15 cellular contexts compared by ENCODE assay signal in the genomic region with DNA sequence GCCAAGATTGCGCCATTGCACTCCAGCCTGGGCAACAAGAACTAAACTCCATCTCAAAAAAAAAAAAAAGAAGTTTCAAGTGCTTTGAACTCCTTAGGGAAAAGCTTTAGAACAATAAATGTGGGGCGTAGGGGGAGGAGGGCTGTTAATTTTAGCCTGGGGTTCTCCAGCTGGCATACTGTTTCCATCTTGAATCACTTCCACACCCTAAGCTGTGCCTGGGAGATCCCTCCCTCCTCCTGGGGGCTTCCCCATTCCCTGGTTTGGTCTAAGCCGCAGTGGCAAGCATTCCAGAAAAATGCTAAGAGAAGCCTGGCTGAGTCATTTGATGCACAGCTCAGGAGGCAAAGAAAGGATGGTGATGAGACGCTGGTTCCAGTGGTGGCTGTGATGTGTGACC. TPM values are rescaled to one million over a fixed set of nuclear protein-coding genes. Genes with fewer than 3 reads are reported as not detected.
A peak's percentile ranks its signal among the peaks of the same experiment; 100 is the strongest.
DNase-seq lines count a peak whose midpoint lies in the region; ATAC-seq and TF ChIP-seq lines count a peak whose summit lies in the region.
"Had no signal": no experiment of that assay in that cellular context is flagged by ENCODE, and none has a peak within 500 bp of the region (broad histone marks: within the 10 kb centered on the region; RNA-seq: fewer than 3 reads in every experiment).

No MANE protein-coding gene starts in this region.

- no peaks in the 10 kb centered on the region for H3K9me3 ChIP-seq in psoas muscle
- H3K9me3 ChIP-seq in adrenal gland (replicated peaks in 1 of 3): no peaks in the 10 kb centered on the region
- H3K9me3 ChIP-seq: esophagus squamous epithelium, sigmoid colon, testis had no signal

- ATAC-seq in psoas muscle: no peak

- TF ChIP-seq POLR2A in adrenal gland (IDR thresholded peaks at IDR 0.05): no peak

- intact Hi-C loops in psoas muscle (cut with DNase I) (loop anchor here in 1 of 2 donors (5.0 kb wide), 1 partner anchor 74 kb away; no protein-coding TSS in a partner anchor), adrenal gland (cut with DNase I) (no loop called here)

- H3K27ac ChIP-seq in psoas muscle (no peak overlapping the region), adrenal gland (no peak overlapping the region)
- H3K27ac ChIP-seq: esophagus squamous epithelium, sigmoid colon, testis had no signal

- no peak overlapping the region for H3K4me3 ChIP-seq in skeletal muscle cell (ENCODE audit: low read depth, low read length)
- no peak overlapping the region for H3K4me3 ChIP-seq in psoas muscle
- H3K4me3 ChIP-seq in adrenal gland: no peak overlapping the region
- H3K4me3 ChIP-seq: esophagus squamous epithelium, sigmoid colon, testis had no signal

- DNase-seq in EL (peak; percentile 78), NCI-H2171 treated with DMSO at 0.1 percent for 48 hours (lab: John Stamatoyannopoulos, UW) (peak; percentile 79), fibroblast of gingiva (ENCODE audit: low read depth) (peak; percentile 21), skeletal muscle cell (ENCODE audit: low read depth) (peak; percentile 33), psoas muscle (no peak), NOMO-1 treated with DMSO at 0.1 percent for 48 hours (lab: John Stamatoyannopoulos, UW; ENCODE audit: unreplicated experiment) (no peak), adrenal gland (no peak)
- DNase-seq: activated CD4-positive, alpha-beta T cell treated with anti-CD3 and anti-CD28 coated beads for 4 hours; activated gamma-delta T cell treated with Interleukin-2 at 50 U/mL for 16 hours; cerebellar nuclear complex; esophagus squamous epithelium; KG1; NCI-H1930; sigmoid colon; testis had no signal

- WGBS in psoas muscle, 3 donors: 56 to 63% (median 62%) methylated on average over 4 of the region's 4 CpGs
- 84 to 90% (median 86%) methylated on average over 4 of the region's 4 CpGs for WGBS in adrenal gland, 4 donors

- H3K36me3 ChIP-seq in psoas muscle (ENCODE audit: insufficient read depth in 1 of 2, low read depth in 1 of 2) (no peaks in the 10 kb centered on the region), adrenal gland (replicated peaks in 1 of 2) (no peaks in the 10 kb centered on the region)

- H3K4me1 ChIP-seq in psoas muscle (peaks cover 21% of the 10 kb centered on the region), adrenal gland (replicated peaks in 1 of 2) (peaks cover 11 to 29% of the 10 kb centered on the region in 2 donors)

- TF ChIP-seq CTCF in psoas muscle (IDR thresholded peaks at IDR 0.05) (no peak), adrenal gland (IDR thresholded peaks at IDR 0.05) (no peak)

- H3K27me3 ChIP-seq in psoas muscle (ENCODE audit: insufficient read depth in 3 of 3, low read length in 2 of 3): peaks cover 0 to 12% (median 5%) of the 10 kb centered on the region in 3 donors
- H3K27me3 ChIP-seq in adrenal gland: no peaks in the 10 kb centered on the region
- H3K27me3 ChIP-seq: testis had no signal

RNA-seq across cellular contexts. Expression of a gene that starts 2.3 kb away (rescaled TPM):
- 10 to 100 TPM; 25.4 to 37.9 (median 27.9) TPM for total RNA-seq in psoas muscle
- polyA plus RNA-seq in psoas muscle: 10 to 100 TPM; 22.0 to 44.9 (median 23.8) TPM
- total RNA-seq in adrenal gland: 10 to 100 TPM; 20.7 to 67.2 (median 47.8) TPM
- polyA plus RNA-seq in adrenal gland: 10 to 100 TPM; 45.5 to 71.2 (median 49.5) TPM

RNA-seq across cellular contexts. Expression of a gene that starts 9.1 kb away (rescaled TPM):
- total RNA-seq in psoas muscle (under 1 TPM in 3 of 4 donors, not detected in 1; 0.10 to 0.17 (median 0.15) TPM), adrenal gland (1 to 10 TPM in 1 of 8 donors, under 1 TPM in 4, not detected in 3; 0.11 to 4.6 (median 0.50) TPM)
- polyA plus RNA-seq in psoas muscle (under 1 TPM in 2 of 3 donors, not detected in 1; 0.17 to 0.21 TPM), adrenal gland (1 to 10 TPM; 2.4 to 5.2 (median 3.5) TPM)

RNA-seq across cellular contexts. Expression of a gene that starts 28.6 kb away (rescaled TPM):
- total RNA-seq in psoas muscle (10 to 100 TPM; 12.7 to 29.6 (median 16.9) TPM), adrenal gland (10 to 100 TPM; 22.6 to 87.6 (median 48.3) TPM)
- polyA plus RNA-seq in psoas muscle (10 to 100 TPM; 20.7 to 35.6 (median 25.7) TPM), adrenal gland (10 to 100 TPM; 31.6 to 40.1 (median 32.3) TPM)

RNA-seq across cellular contexts. Expression of a gene that starts 32.4 kb away (rescaled TPM):
- 10 to 100 TPM; 72.3 to 86.2 (median 77.1) TPM for total RNA-seq in psoas muscle
- 100 to 1,000 TPM in 2 of 3 donors, 10 to 100 TPM in 1; 79.2 to 157 (median 104) TPM for polyA plus RNA-seq in psoas muscle
- 100 to 1,000 TPM in 1 of 8 donors, 10 to 100 TPM in 7; 56.5 to 105 (median 84.0) TPM for total RNA-seq in adrenal gland
- 10 to 100 TPM; 46.5 to 85.1 (median 50.6) TPM for polyA plus RNA-seq in adrenal gland

RNA-seq across cellular contexts. Expression of a gene that starts 44.2 kb away (rescaled TPM):
- under 1 TPM; 0.44 to 0.99 (median 0.86) TPM for total RNA-seq in psoas muscle
- polyA plus RNA-seq in psoas muscle: under 1 TPM in 2 of 3 donors, not detected in 1; 0.29 to 0.82 TPM
- 1 to 10 TPM in 6 of 8 donors, under 1 TPM in 2; 0.36 to 3.1 (median 1.5) TPM for total RNA-seq in adrenal gland
- polyA plus RNA-seq in adrenal gland: 1 to 10 TPM in 1 of 3 donors, under 1 TPM in 2; 0.91 to 2.8 (median 0.99) TPM

Comparison
In these comparisons a context has a peak if more than half of its experiments do, and no peak if none do; other contexts are left out.
1. DNase-seq: peak in EL (single experiment), NCI-H2171 treated with DMSO at 0.1 percent for 48 hours (single experiment), fibroblast of gingiva (single experiment) and skeletal muscle cell (single experiment); none in psoas muscle (0 of 2), NOMO-1 treated with DMSO at 0.1 percent for 48 hours (single experiment) and adrenal gland (0 of 7).